12 cellular contexts compared by ENCODE assay signal in the genomic region with DNA sequence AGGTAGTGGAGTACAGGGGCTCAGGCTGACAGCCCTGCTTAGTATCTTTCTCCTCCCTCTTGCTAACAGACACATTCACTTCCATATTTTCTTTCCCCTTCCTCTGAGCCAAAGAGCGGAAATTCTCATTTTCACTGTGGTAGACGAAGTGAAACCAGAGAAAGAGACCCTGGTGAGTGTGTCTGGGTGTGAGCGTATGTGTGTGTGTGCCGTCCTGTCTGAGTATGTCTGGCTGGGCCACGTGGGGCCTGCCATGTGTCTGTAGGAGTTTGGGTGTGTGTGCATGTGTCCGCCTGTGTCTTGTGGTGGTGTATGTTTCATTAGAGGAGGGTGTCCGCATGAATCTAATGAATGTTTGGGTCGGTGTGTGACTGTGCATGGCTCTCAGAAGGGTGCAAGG. TPM values are rescaled to one million over a fixed set of nuclear protein-coding genes. Genes with fewer than 3 reads are reported as not detected.
DNase-seq lines count a peak whose midpoint lies in the region; ATAC-seq and TF ChIP-seq lines count a peak whose summit lies in the region.
"Had no signal": no experiment of that assay in that cellular context is flagged by ENCODE, and none has a peak within 500 bp of the region (broad histone marks: within the 10 kb centered on the region; RNA-seq: fewer than 3 reads in every experiment).

No MANE protein-coding gene starts in this region.

- no peak for TF ChIP-seq POLR2A in uterus (IDR thresholded peaks at IDR 0.05)

- H3K36me3 ChIP-seq in SJCRH30 (no peaks in the 10 kb centered on the region), uterus (no peaks in the 10 kb centered on the region)
- H3K36me3 ChIP-seq: neutrophil had no signal

- peaks cover 5 to 9% of the 10 kb centered on the region in 2 donors for H3K36me3 Mint-ChIP-seq in CD14-positive monocyte
- no peaks in the 10 kb centered on the region for H3K36me3 Mint-ChIP-seq in chondrocyte (ENCODE audit: low read depth)
- no peaks in the 10 kb centered on the region for H3K36me3 Mint-ChIP-seq in naive B cell

- H3K9me3 ChIP-seq in SJCRH30 (replicated peaks) (no peaks in the 10 kb centered on the region), uterus (no peaks in the 10 kb centered on the region)
- H3K9me3 ChIP-seq: neutrophil had no signal

- H3K27ac ChIP-seq in SJCRH30 (no peak overlapping the region), uterus (no peak overlapping the region)
- H3K27ac ChIP-seq: neutrophil had no signal

- H3K27me3 Mint-ChIP-seq in CD14-positive monocyte (ENCODE audit: low read depth in 3 of 3) = peaks cover 6 to 15% (median 10%) of the 10 kb centered on the region in 3 donors
- H3K27me3 Mint-ChIP-seq in chondrocyte (ENCODE audit: low read depth) = peaks cover 2% of the 10 kb centered on the region
- peaks cover 4 to 43% (median 39%) of the 10 kb centered on the region in 3 donors for H3K27me3 Mint-ChIP-seq in naive B cell

- H3K4me3 ChIP-seq in SJCRH30 = no peak overlapping the region
- H3K4me3 ChIP-seq in uterus = no peak overlapping the region

- ATAC-seq in HG02885 (IDR thresholded peaks at IDR 0.05; ENCODE audit: poor library complexity, unreplicated experiment) (peak; percentile 46), naive B cell (ENCODE audit: low read depth in 2 of 2) (peak; percentile 89 to 93), GM18511 (IDR thresholded peaks at IDR 0.05; ENCODE audit: unreplicated experiment) (no peak)

- peak overlapping the region; percentile 77 to 85 for H3K4me3 Mint-ChIP-seq in CD14-positive monocyte
- H3K4me3 Mint-ChIP-seq in chondrocyte (ENCODE audit: unreplicated experiment) = peak overlapping the region; percentile 4
- H3K4me3 Mint-ChIP-seq in naive B cell = peak overlapping the region; percentile 45 to 85 (median 73)
- H3K4me3 Mint-ChIP-seq: T-helper 1 cell treated with Interleukin-12 subunit alpha and Interleukin-12 subunit beta and Interleukin-4 antibody, amounts not matched to agents 30 μg/mL and 1 μg/mL, for 36 hours had no signal

- peak overlapping the region; percentile 92 to 96 (median 95) for H3K27ac Mint-ChIP-seq in CD14-positive monocyte
- peak overlapping the region; percentile 46 for H3K27ac Mint-ChIP-seq in chondrocyte (ENCODE audit: unreplicated experiment)
- H3K27ac Mint-ChIP-seq in naive B cell = peak overlapping the region; percentile 2 to 91 (median 72)
- H3K27ac Mint-ChIP-seq: T-helper 1 cell treated with Interleukin-12 subunit alpha and Interleukin-12 subunit beta and Interleukin-4 antibody, amounts not matched to agents 30 μg/mL and 1 μg/mL, for 36 hours had no signal

- TF ChIP-seq CTCF in CD14-positive monocyte (IDR thresholded peaks at IDR 0.05) = no peak
- TF ChIP-seq CTCF in chondrocyte (IDR thresholded peaks at IDR 0.05) = no peak
- no peak for TF ChIP-seq CTCF in uterus (IDR thresholded peaks at IDR 0.05)

- H3K4me1 ChIP-seq in SJCRH30 (peaks cover 53% of the 10 kb centered on the region), uterus (peaks cover 0 to 6% of the 10 kb centered on the region in 2 donors)

- H3K4me1 Mint-ChIP-seq in CD14-positive monocyte (peaks cover 75% of the 10 kb centered on the region), chondrocyte (ENCODE audit: low read depth) (peaks cover 51% of the 10 kb centered on the region), naive B cell (peaks cover 36 to 45% (median 37%) of the 10 kb centered on the region in 3 donors)

- peaks cover 3% of the 10 kb centered on the region; the same call in 1 of the 2 replicates for H3K27me3 ChIP-seq in SJCRH30
- peaks cover 0 to 3% of the 10 kb centered on the region in 2 donors for H3K27me3 ChIP-seq in uterus

- intact Hi-C loops in CD14-positive monocyte (cut with micrococcal nuclease) (no loop called here), uterus (cut with DNase I; ENCODE audit: low total_unique reads) (loop anchor here (10.0 kb wide), 1 partner anchor 301 kb away; no protein-coding TSS in a partner anchor)

- H3K9me3 Mint-ChIP-seq in CD14-positive monocyte (no peaks in the 10 kb centered on the region), chondrocyte (ENCODE audit: low read depth) (no peaks in the 10 kb centered on the region), naive B cell (peaks cover 0 to under 1% (median 0%) of the 10 kb centered on the region in 7 donors)
- H3K9me3 Mint-ChIP-seq: T-helper 1 cell treated with Interleukin-12 subunit alpha and Interleukin-12 subunit beta and Interleukin-4 antibody, amounts not matched to agents 30 μg/mL and 1 μg/mL, for 36 hours had no signal

- peak; percentile 82 for DNase-seq in CD14-positive monocyte (ENCODE audit: low spot score)
- DNase-seq in chondrocyte (ENCODE audit: low spot score) = no peak
- peak; percentile 67 for DNase-seq in naive B cell
- no peak for DNase-seq in SJCRH30
- no peak for DNase-seq in stimulated activated CD4-positive, alpha-beta T cell treated with anti-CD3 and anti-CD28 coated beads, Interleukin-2, amount 100 ng/mL, for 48 hours
- DNase-seq in uterus = no peak
- DNase-seq: NCI-H146 had no signal

RNA-seq across cellular contexts. Expression of a gene that starts 1.7 kb away (rescaled TPM):
- 1 to 10 TPM in 1 of 2 donors, under 1 TPM in 1; 0.90 to 1.6 TPM for polyA plus RNA-seq in CD14-positive monocyte
- total RNA-seq in chondrocyte = 10.8 to 18.1 TPM (median 17.4 TPM) in 3 replicates
- under 1 TPM in 3 of 6 donors, not detected in 3; 0.10 to 0.25 (median 0.19) TPM for polyA plus RNA-seq in naive B cell (ENCODE audit: low read depth in 6 of 6)
- 0.45 and 0.51 TPM in 2 replicates for total RNA-seq in SJCRH30 (2014; rRNA removed; shearing (Covaris generic))
- 10 to 100 TPM in 1 of 4 donors, 1 to 10 TPM in 3; 1.2 to 16.6 (median 5.8) TPM for total RNA-seq in uterus

RNA-seq across cellular contexts. Expression of a gene that starts 25.9 kb away (rescaled TPM):
- polyA plus RNA-seq in CD14-positive monocyte = 100 to 1,000 TPM; 125 to 136 TPM
- total RNA-seq in chondrocyte = 67.7 to 74.5 TPM (median 69.7 TPM) in 3 replicates
- polyA plus RNA-seq in naive B cell (ENCODE audit: low read depth in 6 of 6) = 100 to 1,000 TPM; 103 to 185 (median 109) TPM
- total RNA-seq in SJCRH30 (2014; rRNA removed; shearing (Covaris generic)) = 76.0 and 78.6 TPM in 2 replicates
- 10 to 100 TPM; 10.6 to 70.6 (median 38.1) TPM for total RNA-seq in uterus

RNA-seq across cellular contexts. Expression of a gene that starts 32.6 kb away (rescaled TPM):
- 10 to 100 TPM; 12.3 to 13.6 TPM for polyA plus RNA-seq in CD14-positive monocyte
- 159 to 177 TPM (median 173 TPM) in 3 replicates for total RNA-seq in chondrocyte
- polyA plus RNA-seq in naive B cell (ENCODE audit: low read depth in 6 of 6) = 10 to 100 TPM in 1 of 6 donors, 1 to 10 TPM in 5; 2.6 to 12.5 (median 5.3) TPM
- 91.2 and 96.2 TPM in 2 replicates for total RNA-seq in SJCRH30 (2014; rRNA removed; shearing (Covaris generic))
- 100 to 1,000 TPM in 1 of 4 donors, 10 to 100 TPM in 3; 53.5 to 115 (median 77.3) TPM for total RNA-seq in uterus

RNA-seq across cellular contexts. Expression of a gene that starts 34.7 kb away (rescaled TPM):
- polyA plus RNA-seq in CD14-positive monocyte = 10 to 100 TPM; 21.9 to 30.6 TPM
- total RNA-seq in chondrocyte = 24.0 to 26.9 TPM (median 26.8 TPM) in 3 replicates
- polyA plus RNA-seq in naive B cell (ENCODE audit: low read depth in 6 of 6) = 10 to 100 TPM; 16.0 to 32.2 (median 19.2) TPM
- 26.7 and 30.4 TPM in 2 replicates for total RNA-seq in SJCRH30 (2014; rRNA removed; shearing (Covaris generic))
- 10 to 100 TPM in 3 of 4 donors, 1 to 10 TPM in 1; 9.2 to 23.7 (median 17.2) TPM for total RNA-seq in uterus

RNA-seq across cellular contexts. Expression of a gene that starts 39.5 kb away (rescaled TPM):
- polyA plus RNA-seq in CD14-positive monocyte = not detected
- 0.17 TPM in 1 of 3 replicates, not detected in the others for total RNA-seq in chondrocyte
- polyA plus RNA-seq in naive B cell (ENCODE audit: low read depth in 6 of 6) = not detected
- total RNA-seq in SJCRH30 (2014; rRNA removed; shearing (Covaris generic)) = 0.15 TPM in 1 of 2 replicates, not detected in the other
- total RNA-seq in uterus = 1 to 10 TPM in 2 of 4 donors, under 1 TPM in 1, not detected in 1; 0.77 to 7.5 (median 1.2) TPM
- total RNA-seq: fibroblast of villous mesenchyme had no signal

Comparison
In these comparisons a context has a peak if more than half of its experiments do, and no peak if none do; other contexts are left out.
1. DNase-seq: peak in CD14-positive monocyte (single experiment) and naive B cell (single experiment); none in chondrocyte (single experiment), SJCRH30 (0 of 2), stimulated activated CD4-positive, alpha-beta T cell treated with anti-CD3 and anti-CD28 coated beads, Interleukin-2, amount 100 ng/mL, for 48 hours (0 of 2) and uterus (0 of 2).
2. H3K4me3 Mint-ChIP-seq: peak in every context shown above with its lines; median percentile 81 in CD14-positive monocyte; 73 in naive B cell; 4 in chondrocyte.
3. Peak in every context shown above with its lines, with median percentiles within 50 percentile points of each other: H3K27ac Mint-ChIP-seq.